Comparison of ENCODE assay signal across 10 cellular contexts in the genomic region with DNA sequence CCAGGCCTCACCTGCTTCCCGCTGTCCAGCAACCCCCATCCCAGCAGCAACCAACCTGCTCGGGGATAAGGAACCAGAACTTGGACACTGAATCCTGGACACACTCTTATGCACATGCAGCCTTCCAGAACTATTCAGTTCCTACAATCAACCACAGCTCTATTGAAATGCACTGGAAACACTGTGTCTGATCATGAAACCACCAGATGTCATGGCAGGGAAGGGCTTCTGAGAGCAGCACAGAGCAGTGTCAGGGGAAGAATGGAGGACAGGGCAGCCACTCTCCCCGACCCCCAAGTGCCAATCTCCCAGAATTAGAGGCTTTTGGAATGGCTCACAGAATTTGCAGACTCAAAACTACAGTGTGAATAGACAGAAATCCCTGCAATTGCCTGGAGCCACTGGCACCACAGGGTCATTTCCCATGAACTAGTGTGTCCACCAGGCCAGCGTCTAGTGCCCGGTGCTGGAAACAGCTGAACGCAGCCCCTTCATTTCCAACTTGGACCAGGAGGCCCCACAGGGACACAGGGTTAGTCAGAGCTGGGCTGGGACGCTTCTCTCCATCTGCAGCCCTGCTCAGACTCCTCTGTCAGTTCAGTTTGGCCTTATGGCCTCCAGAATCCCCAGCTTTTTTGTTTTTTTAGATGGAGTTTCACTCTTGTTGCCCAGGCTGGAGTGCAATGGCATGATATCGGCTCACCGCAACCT. TPM values are rescaled to one million over a fixed set of nuclear protein-coding genes. Genes with fewer than 3 reads are reported as not detected.
A peak's percentile ranks its signal among the peaks of the same experiment; 100 is the strongest.
DNase-seq lines count a peak whose midpoint lies in the region; ATAC-seq and TF ChIP-seq lines count a peak whose summit lies in the region.
"Had no signal": no experiment of that assay in that cellular context is flagged by ENCODE, and none has a peak within 500 bp of the region (broad histone marks: within the 10 kb centered on the region; RNA-seq: fewer than 3 reads in every experiment).

No MANE protein-coding gene starts in this region.

- peak overlapping the region; percentile 84 to 96 (median 92) for H3K27ac ChIP-seq in sigmoid colon

- H3K36me3 ChIP-seq in GM06990 (ENCODE audit: control insufficient read depth, insufficient read depth, low read length): no peaks in the 10 kb centered on the region
- H3K36me3 ChIP-seq in sigmoid colon: no peaks in the 10 kb centered on the region

- peaks cover 62% of the 10 kb centered on the region for H3K4me1 Mint-ChIP-seq in nephron progenitor cell

- H3K27me3 ChIP-seq in GM06990 (replicated peaks; ENCODE audit: control insufficient read depth, insufficient read depth, low read length) (no peaks in the 10 kb centered on the region), sigmoid colon (no peaks in the 10 kb centered on the region)

- ATAC-seq in Right ventricle myocardium superior (ENCODE audit: poor library complexity): peak; percentile 2
- no peak for ATAC-seq in HG03342 (IDR thresholded peaks at IDR 0.05; ENCODE audit: unreplicated experiment)

- H3K27ac Mint-ChIP-seq in nephron progenitor cell: no peak overlapping the region

- no peaks in the 10 kb centered on the region for H3K36me3 Mint-ChIP-seq in nephron progenitor cell (ENCODE audit: low read depth)

- WGBS in sigmoid colon, 2 donors: 91 to 93% methylated on average over 9 of the region's 9 CpGs

- TF ChIP-seq CTCF in GM06990 (IDR thresholded peaks at IDR 0.05; ENCODE audit: insufficient read depth, low read length, poor library complexity, severe bottlenecking): peak; percentile 23
- no peak for TF ChIP-seq CTCF in sigmoid colon (IDR thresholded peaks at IDR 0.05)
- no peak for TF ChIP-seq CTCF in nephron progenitor cell (IDR thresholded peaks at IDR 0.05)
- no peak for TF ChIP-seq CTCF in GM20000 (IDR thresholded peaks at IDR 0.05; ENCODE audit: extremely low read depth, missing control alignments)

- TF ChIP-seq POLR2A in sigmoid colon (IDR thresholded peaks at IDR 0.05): no peak

- intact Hi-C loops in Right ventricle myocardium superior (cut with DNase I) (loop anchor here (10.0 kb wide), 1 partner anchor 140 kb away; no protein-coding TSS in a partner anchor), sigmoid colon (cut with DNase I) (loop anchor here (5.0 to 10.0 kb wide), 3 partner anchors 58 to 218 kb away; partner anchors contain the start of genes KDM3A and REEP1)

- H3K9me3 Mint-ChIP-seq in nephron progenitor cell: no peaks in the 10 kb centered on the region

- H3K4me3 Mint-ChIP-seq in nephron progenitor cell: no peak overlapping the region

- H3K4me3 ChIP-seq in GM06990 (replicated peaks; ENCODE audit: low read depth, low read length) (0 out of 2 replicates have a peak overlapping the region, but pooled peaks have one; percentile 14), sigmoid colon (no peak overlapping the region)
- H3K4me3 ChIP-seq: mucosa of descending colon had no signal

- H3K27me3 Mint-ChIP-seq in nephron progenitor cell (ENCODE audit: low read depth, poor library complexity): peaks cover 6% of the 10 kb centered on the region

- TF ChIP-seq EP300 in sigmoid colon (IDR thresholded peaks at IDR 0.05): no peak

- no peaks in the 10 kb centered on the region for H3K9me3 ChIP-seq in sigmoid colon
- H3K9me3 ChIP-seq: mucosa of descending colon had no signal

- DNase-seq in GM06990 (ENCODE audit: extremely low read depth, insufficient read length) (no peak), NCI-H1694 (lab: John Stamatoyannopoulos, UW) (peak; percentile 13), Right ventricle myocardium superior (no peak), sigmoid colon (no peak), cerebellar nuclear complex (lab: John Stamatoyannopoulos, UW) (no peak), nephron progenitor cell (no peak), GM20000 (ENCODE audit: low spot score) (no peak)
- DNase-seq: NCI-H1436 had no signal

- H3K4me1 ChIP-seq in sigmoid colon: peaks cover 0 to 55% (median 50%) of the 10 kb centered on the region in 4 donors

RNA-seq across cellular contexts. Expression of gene MRPL35, which starts 25.5 kb away (rescaled TPM):
- 86.5 TPM for total RNA-seq in Right ventricle myocardium superior
- total RNA-seq in sigmoid colon: 10 to 100 TPM; 17.7 to 31.4 (median 27.7) TPM
- polyA plus RNA-seq in sigmoid colon: 10 to 100 TPM; 47.4 to 89.5 (median 68.2) TPM

RNA-seq across cellular contexts. Expression of gene IMMT, which starts 29.5 kb away (rescaled TPM):
- total RNA-seq in Right ventricle myocardium superior: 301 TPM
- 10 to 100 TPM; 46.1 to 48.2 (median 48.2) TPM for total RNA-seq in sigmoid colon
- polyA plus RNA-seq in sigmoid colon: 10 to 100 TPM; 60.1 to 90.2 (median 73.1) TPM
